In the genomic region with DNA sequence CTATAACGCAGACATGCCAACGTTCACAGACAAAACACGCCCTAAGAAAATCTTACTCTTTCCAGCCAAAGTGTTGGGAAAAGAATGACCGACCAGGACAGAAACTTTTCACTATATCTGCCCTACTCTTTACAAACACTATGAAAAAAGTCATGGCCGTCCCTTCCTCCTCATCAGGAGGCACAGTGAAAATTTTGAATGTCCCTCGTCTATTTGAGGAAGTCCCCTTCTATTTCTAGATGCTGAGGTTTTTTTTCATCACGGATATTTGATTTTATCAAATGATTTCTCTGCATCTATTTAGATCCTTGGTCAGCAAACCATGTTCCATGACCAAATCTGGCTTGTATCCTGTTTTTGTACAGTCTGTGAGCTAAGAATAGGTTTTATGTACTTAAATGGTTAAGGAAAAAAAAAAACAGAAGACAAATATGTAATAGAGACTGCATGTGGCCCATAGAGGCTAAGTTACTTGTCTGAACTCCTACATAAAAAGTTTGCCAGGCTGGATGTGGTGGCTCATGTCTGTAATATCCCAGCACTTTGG, we compare ENCODE assay signal across 12 cellular contexts. TPM values are rescaled to one million over a fixed set of nuclear protein-coding genes. Genes with fewer than 3 reads are reported as not detected.
"Had no signal": no experiment of that assay in that cellular context is flagged by ENCODE, and none has a peak within 500 bp of the region (broad histone marks: within the 10 kb centered on the region; RNA-seq: fewer than 3 reads in every experiment).

No MANE protein-coding gene starts in this region.

RNA-seq across cellular contexts. Expression of gene RNU2-63P, which starts 22.0 kb away (rescaled TPM):
- total RNA-seq: occipital lobe, osteoblast, prostate gland, pulmonary artery endothelial cell, right atrium auricular region, smooth muscle cell, suprapubic skin, testis, transverse colon, upper lobe of left lung, ureter, vagina had no signal
